8 cellular contexts compared by ENCODE assay signal in the genomic region with DNA sequence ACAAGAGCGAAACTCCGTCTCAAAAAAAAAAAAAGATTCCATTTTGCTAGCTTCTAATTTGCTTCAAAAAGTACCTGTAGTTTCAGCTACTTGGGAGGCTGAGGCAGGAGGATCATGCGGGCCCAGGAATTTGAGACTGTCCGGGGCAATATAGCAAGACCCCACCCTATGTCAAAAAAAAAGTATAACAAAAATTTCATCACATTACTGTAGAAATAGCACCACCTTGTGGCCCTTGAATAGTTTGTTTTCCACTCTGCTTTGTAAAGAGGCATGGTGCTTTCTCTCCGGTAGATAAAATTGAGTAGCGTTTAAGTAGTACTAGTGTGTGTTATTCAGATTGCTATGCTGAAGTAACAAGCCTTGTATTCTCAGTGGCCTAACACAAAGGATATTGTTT. TPM values are rescaled to one million over a fixed set of nuclear protein-coding genes. Genes with fewer than 3 reads are reported as not detected.
A peak's percentile ranks its signal among the peaks of the same experiment; 100 is the strongest.
DNase-seq lines count a peak whose midpoint lies in the region; ATAC-seq and TF ChIP-seq lines count a peak whose summit lies in the region.

No MANE protein-coding gene starts in this region.

- ATAC-seq in natural killer cell treated with Interleukin-12 subunit alpha and Interleukin-12 subunit beta and Interleukin-15 and Interleukin-18, amount 100 ng/mL, for 72 hours = peak; percentile 50 to 57
- no peak for ATAC-seq in GM18519 (IDR thresholded peaks at IDR 0.05; ENCODE audit: low FRiP score, unreplicated experiment)
- ATAC-seq in HG02610 (IDR thresholded peaks at IDR 0.05; ENCODE audit: unreplicated experiment) = no peak

- no peak overlapping the region for H3K27ac Mint-ChIP-seq in natural killer cell treated with Interleukin-12 subunit alpha and Interleukin-12 subunit beta and Interleukin-15 and Interleukin-18, amount 100 ng/mL, for 72 hours

- H3K9me3 ChIP-seq in AG04450 (ENCODE audit: control insufficient read depth, insufficient read depth, low read length) = no peaks in the 10 kb centered on the region

- TF ChIP-seq CTCF in AG04450 (IDR thresholded peaks at IDR 0.05; ENCODE audit: low read depth, low read length) = peak; percentile 55

- no peak overlapping the region for H3K4me3 Mint-ChIP-seq in natural killer cell treated with Interleukin-12 subunit alpha and Interleukin-12 subunit beta and Interleukin-15 and Interleukin-18, amount 100 ng/mL, for 72 hours

- H3K27me3 Mint-ChIP-seq in natural killer cell treated with Interleukin-12 subunit alpha and Interleukin-12 subunit beta and Interleukin-15 and Interleukin-18, amount 100 ng/mL, for 72 hours = no peaks in the 10 kb centered on the region

- H3K4me3 ChIP-seq in AG04450 (ENCODE audit: low read depth, low read length) = no peak overlapping the region

- CTCF ChIA-PET in AG04450 (lab: Charles Lee) = interaction anchor here (0.6 to 1.9 kb wide), 8 partner anchors 16 to 341 kb away, joined by 3 to 18 read pairs (median 3); no protein-coding TSS in a partner anchor

- H3K27ac ChIP-seq in AG04450 (ENCODE audit: low read depth, low read length) = no peak overlapping the region

- POLR2A ChIA-PET in AG04450 (lab: Yijun Ruan, JAX) = no interaction called here

- no peaks in the 10 kb centered on the region for H3K36me3 Mint-ChIP-seq in natural killer cell treated with Interleukin-12 subunit alpha and Interleukin-12 subunit beta and Interleukin-15 and Interleukin-18, amount 100 ng/mL, for 72 hours

- DNase-seq in AG04450 (ENCODE audit: low read depth, low spot score) (no peak), GF-D8 (lab: John Stamatoyannopoulos, UW) (peak; percentile 48), NCI-H1694 (lab: John Stamatoyannopoulos, UW) (peak; percentile 84), SW480 (ENCODE audit: low spot score) (peak; percentile 60), fibroblast of gingiva (ENCODE audit: low read depth) (peak; percentile 59)
- DNase-seq in natural killer cell treated with Interleukin-12 subunit alpha and Interleukin-12 subunit beta and Interleukin-15 and Interleukin-18, amount 100 ng/mL, for 72 hours (ENCODE audit: low spot score) = no peak

- H3K9me3 Mint-ChIP-seq in natural killer cell treated with Interleukin-12 subunit alpha and Interleukin-12 subunit beta and Interleukin-15 and Interleukin-18, amount 100 ng/mL, for 72 hours = no peaks in the 10 kb centered on the region

- H3K4me1 Mint-ChIP-seq in natural killer cell treated with Interleukin-12 subunit alpha and Interleukin-12 subunit beta and Interleukin-15 and Interleukin-18, amount 100 ng/mL, for 72 hours (ENCODE audit: low read depth in 2 of 2) = peaks cover 3% of the 10 kb centered on the region in 2 donors

- H3K27me3 ChIP-seq in AG04450 (ENCODE audit: control insufficient read depth, insufficient read depth, low read length) = no peaks in the 10 kb centered on the region

RNA-seq across cellular contexts. Expression of gene MSTO1, which starts 18.2 kb away (rescaled TPM):
- polyA plus RNA-seq in AG04450 (2011; rRNA removed) = 17.1 and 22.5 TPM in 2 replicates
- 32.8 and 34.2 TPM in 2 replicates for polyA minus RNA-seq in AG04450 (2011; rRNA and poly(A)+ RNA removed)
- total RNA-seq in natural killer cell treated with Interleukin-12 subunit alpha and Interleukin-12 subunit beta and Interleukin-15 and Interleukin-18, amount 100 ng/mL, for 72 hours = 100 to 1,000 TPM in 1 of 2 donors, 10 to 100 TPM in 1; 63.9 to 116 TPM

RNA-seq across cellular contexts. Expression of gene ASH1L, which starts 29.2 kb away (rescaled TPM):
- 24.0 and 30.6 TPM in 2 replicates for polyA plus RNA-seq in AG04450 (2011; rRNA removed)
- polyA minus RNA-seq in AG04450 (2011; rRNA and poly(A)+ RNA removed) = 46.6 and 56.0 TPM in 2 replicates
- 10 to 100 TPM; 54.3 to 85.5 TPM for total RNA-seq in natural killer cell treated with Interleukin-12 subunit alpha and Interleukin-12 subunit beta and Interleukin-15 and Interleukin-18, amount 100 ng/mL, for 72 hours

Comparison
In these comparisons a context has a peak if more than half of its experiments do, and no peak if none do; other contexts are left out.
1. DNase-seq: peak in GF-D8 (single experiment), NCI-H1694 (single experiment), SW480 (single experiment) and fibroblast of gingiva (single experiment); none in AG04450 (single experiment) and natural killer cell treated with Interleukin-12 subunit alpha and Interleukin-12 subunit beta and Interleukin-15 and Interleukin-18, amount 100 ng/mL, for 72 hours (single experiment).
2. ATAC-seq: peak in natural killer cell treated with Interleukin-12 subunit alpha and Interleukin-12 subunit beta and Interleukin-15 and Interleukin-18, amount 100 ng/mL, for 72 hours (2 of 2); none in GM18519 (single experiment) and HG02610 (single experiment).